In genomic region chr3:99659032-99659431, GRCh38 we compare ENCODE assay signal across 10 cellular contexts. TPM values are rescaled to one million over a fixed set of nuclear protein-coding genes. Genes with fewer than 3 reads are reported as not detected.
DNase-seq lines count a peak whose midpoint lies in the region; ATAC-seq, FAIRE-seq and TF ChIP-seq lines count a peak whose summit lies in the region.
"Had no signal": no experiment of that assay in that cellular context is flagged by ENCODE, and none has a peak within 500 bp of the region (broad histone marks: within the 10 kb centered on the region; RNA-seq: fewer than 3 reads in every experiment).

No MANE protein-coding gene starts in this region.

- peak; percentile 92 for DNase-seq in A172 (ENCODE audit: low spot score)
- DNase-seq in HS-27A (ENCODE audit: low read depth): peak; percentile 95
- DNase-seq in bronchial epithelial cell (ENCODE audit: low read depth): peak; percentile 99
- DNase-seq in left kidney (ENCODE audit: low read depth, low spot score): peak; percentile 35
- no peak for DNase-seq in naive thymus-derived CD4-positive, alpha-beta T cell
- DNase-seq in Ammon's horn (ENCODE audit: low spot score): no peak
- DNase-seq in effector memory CD4-positive, alpha-beta T cell: no peak
- DNase-seq: CD8-positive, alpha-beta memory T cell; Peyer's patch had no signal

- peak; percentile 62 for FAIRE-seq in bronchial epithelial cell (lab: Jason Lieb, UNC)

- H3K27me3 ChIP-seq in bronchial epithelial cell (ENCODE audit: control insufficient read depth, insufficient read depth, low read length): no peaks in the 10 kb centered on the region
- no peaks in the 10 kb centered on the region for H3K27me3 ChIP-seq in naive thymus-derived CD4-positive, alpha-beta T cell (ENCODE audit: control insufficient read depth in 2 of 2, insufficient read depth in 2 of 2, low read length in 2 of 2)
- H3K27me3 ChIP-seq in effector memory CD4-positive, alpha-beta T cell (replicated peaks; ENCODE audit: control insufficient read depth, insufficient read depth, low read length, poor library complexity, severe bottlenecking): no peaks in the 10 kb centered on the region
- H3K27me3 ChIP-seq: Peyer's patch had no signal

- POLR2A ChIA-PET in naive thymus-derived CD4-positive, alpha-beta T cell (lab: Charles Lee): no interaction called here

- H3K4me3 Mint-ChIP-seq in naive thymus-derived CD4-positive, alpha-beta T cell: no peak overlapping the region
- H3K4me3 Mint-ChIP-seq: CD8-positive, alpha-beta memory T cell had no signal

- CTCF ChIA-PET in naive thymus-derived CD4-positive, alpha-beta T cell (lab: Charles Lee): no interaction called here

- peaks cover 0 to 11% (median 9%) of the 10 kb centered on the region in 5 donors for H3K27me3 Mint-ChIP-seq in naive thymus-derived CD4-positive, alpha-beta T cell

- H3K27ac Mint-ChIP-seq in naive thymus-derived CD4-positive, alpha-beta T cell: no peak overlapping the region
- H3K27ac Mint-ChIP-seq: CD8-positive, alpha-beta memory T cell had no signal

- H3K4me1 Mint-ChIP-seq in naive thymus-derived CD4-positive, alpha-beta T cell: no peaks in the 10 kb centered on the region
- H3K4me1 Mint-ChIP-seq: CD8-positive, alpha-beta memory T cell had no signal

- no peak for TF ChIP-seq CTCF in bronchial epithelial cell (IDR thresholded peaks at IDR 0.05; ENCODE audit: insufficient read depth, low read length, severe bottlenecking)

- H3K4me1 ChIP-seq in naive thymus-derived CD4-positive, alpha-beta T cell (ENCODE audit: control insufficient read depth in 2 of 2, insufficient read depth in 2 of 2, low read length in 2 of 2): no peaks in the 10 kb centered on the region
- H3K4me1 ChIP-seq in effector memory CD4-positive, alpha-beta T cell (ENCODE audit: control insufficient read depth, insufficient read depth, low read length, poor library complexity, severe bottlenecking): no peaks in the 10 kb centered on the region
- H3K4me1 ChIP-seq: Peyer's patch had no signal

- H3K4me3 ChIP-seq in bronchial epithelial cell (ENCODE audit: low read depth, low read length): no peak overlapping the region
- no peak overlapping the region for H3K4me3 ChIP-seq in naive thymus-derived CD4-positive, alpha-beta T cell (ENCODE audit: low read length)
- no peak overlapping the region for H3K4me3 ChIP-seq in effector memory CD4-positive, alpha-beta T cell (ENCODE audit: insufficient read depth, low read depth, low read length, poor library complexity, severe bottlenecking)
- H3K4me3 ChIP-seq: Peyer's patch had no signal

- no peak overlapping the region for H3K27ac ChIP-seq in naive thymus-derived CD4-positive, alpha-beta T cell (ENCODE audit: low read depth, low read length)
- H3K27ac ChIP-seq in effector memory CD4-positive, alpha-beta T cell (ENCODE audit: insufficient read depth, low read length, poor library complexity, severe bottlenecking): no peak overlapping the region
- H3K27ac ChIP-seq: Peyer's patch had no signal

- H3K36me3 ChIP-seq in bronchial epithelial cell (ENCODE audit: control insufficient read depth, insufficient read depth, low read length): no peaks in the 10 kb centered on the region
- H3K36me3 ChIP-seq in naive thymus-derived CD4-positive, alpha-beta T cell (ENCODE audit: control insufficient read depth in 2 of 3, insufficient read depth in 3 of 3, low read length in 3 of 3): no peaks in the 10 kb centered on the region
- no peaks in the 10 kb centered on the region for H3K36me3 ChIP-seq in effector memory CD4-positive, alpha-beta T cell (ENCODE audit: control insufficient read depth, insufficient read depth, low read length)
- H3K36me3 ChIP-seq: Peyer's patch had no signal

- H3K9me3 ChIP-seq in naive thymus-derived CD4-positive, alpha-beta T cell (ENCODE audit: control insufficient read depth in 2 of 3, low read length in 3 of 3): no peaks in the 10 kb centered on the region
- no peaks in the 10 kb centered on the region for H3K9me3 ChIP-seq in effector memory CD4-positive, alpha-beta T cell (ENCODE audit: control insufficient read depth, low read length)
- H3K9me3 ChIP-seq: Peyer's patch had no signal

- ATAC-seq in naive thymus-derived CD4-positive, alpha-beta T cell: no peak
- no peak for ATAC-seq in GM19452 (IDR thresholded peaks at IDR 0.05; ENCODE audit: unreplicated experiment)

- H3K36me3 Mint-ChIP-seq in naive thymus-derived CD4-positive, alpha-beta T cell: no peaks in the 10 kb centered on the region

- intact Hi-C loops in naive thymus-derived CD4-positive, alpha-beta T cell (cut with micrococcal nuclease): no loop called here

- peaks cover 0 to 4% (median 0%) of the 10 kb centered on the region in 11 donors for H3K9me3 Mint-ChIP-seq in naive thymus-derived CD4-positive, alpha-beta T cell
- H3K9me3 Mint-ChIP-seq: CD8-positive, alpha-beta memory T cell had no signal

RNA-seq across cellular contexts. Expression of gene COL8A1, which starts 20.6 kb away (rescaled TPM):
- total RNA-seq in A172 (2014; rRNA removed; shearing (Covaris generic)): 24.4 and 26.9 TPM in 2 replicates
- 2.7 and 3.9 TPM in 2 replicates for total RNA-seq in bronchial epithelial cell
- under 1 TPM in 4 of 5 experiments, not detected in 1; 0.13 to 0.24 (median 0.14) TPM for total RNA-seq in naive thymus-derived CD4-positive, alpha-beta T cell
- polyA plus RNA-seq in naive thymus-derived CD4-positive, alpha-beta T cell: not detected
- total RNA-seq: CD8-positive, alpha-beta memory T cell had no signal
- polyA plus RNA-seq: CD8-positive, alpha-beta memory T cell had no signal

Comparison
In these comparisons a context has a peak if more than half of its experiments do, and no peak if none do; other contexts are left out.
1. DNase-seq: peak in A172 (single experiment), HS-27A (single experiment), bronchial epithelial cell (single experiment) and left kidney (single experiment); none in naive thymus-derived CD4-positive, alpha-beta T cell (0 of 9), Ammon's horn (single experiment) and effector memory CD4-positive, alpha-beta T cell (0 of 3).